Comparison of ENCODE assay signal across 8 cellular contexts in the genomic region with DNA sequence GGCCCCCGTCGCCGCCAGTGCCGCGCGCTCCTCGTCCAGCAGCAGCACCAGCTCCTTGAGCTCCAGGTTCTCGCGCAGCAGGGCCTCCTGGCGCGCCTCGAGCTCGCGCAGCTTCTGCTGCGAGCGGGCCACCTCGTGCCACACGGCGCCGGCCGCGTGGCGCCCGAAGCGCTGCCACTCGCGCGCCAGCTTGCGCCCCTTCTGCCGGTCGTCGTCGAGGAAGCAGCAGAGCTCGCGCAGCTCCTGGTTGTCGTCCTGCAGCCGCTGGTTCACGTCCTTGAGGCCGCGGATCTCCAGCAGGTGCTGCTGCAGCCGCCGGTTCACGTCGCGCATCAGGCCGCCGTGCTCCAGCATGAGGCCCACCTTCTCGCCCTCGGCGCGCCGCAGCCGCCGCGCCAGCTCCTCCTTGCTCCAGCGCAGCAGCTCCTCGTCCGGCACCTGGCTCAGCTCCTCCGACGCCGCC. TPM values are rescaled to one million over a fixed set of nuclear protein-coding genes. Genes with fewer than 3 reads are reported as not detected.
DNase-seq lines count a peak whose midpoint lies in the region; ATAC-seq, FAIRE-seq and TF ChIP-seq lines count a peak whose summit lies in the region.

No MANE protein-coding gene starts in this region.

- H3K27me3 ChIP-seq in GM12878 (replicated peaks in 1 of 2; ENCODE audit: control insufficient read depth in 2 of 2, insufficient read depth in 2 of 2, low read length in 1 of 2) (no peaks in the 10 kb centered on the region; a peak in 1 of 4 replicates), right lobe of liver (no peaks in the 10 kb centered on the region)

- no peak for TF ChIP-seq CTCF in GM12878 (IDR thresholded peaks at IDR 0.05 in 2 of 3, conservative IDR thresholded peaks at IDR 0.05 in 1 of 3; ENCODE audit: control insufficient read depth in 2 of 3, extremely low read depth in 1 of 3, insufficient read depth in 1 of 3, low read depth in 3 of 3, low read length in 3 of 3)
- TF ChIP-seq CTCF in right lobe of liver (IDR thresholded peaks at IDR 0.05) = no peak
- no peak for TF ChIP-seq CTCF in CD14-positive monocyte (IDR thresholded peaks at IDR 0.05)

- TF ChIP-seq POLR2A in GM12878 (IDR thresholded peaks at IDR 0.05; ENCODE audit: low read depth, low read length) = 0 out of 2 replicates have a peak, but pooled peaks have one; percentile 14
- no peak for TF ChIP-seq POLR2A in right lobe of liver (IDR thresholded peaks at IDR 0.05)

- CTCF ChIA-PET in GM12878 (lab: Yijun Ruan, JAX) = interaction anchor here (0.9 kb wide), 1 partner anchor 9 kb away, joined by 3 read pairs; no protein-coding TSS in a partner anchor

- H3K4me3 Mint-ChIP-seq in CD14-positive monocyte = peak overlapping the region in 1 of 2 donors; percentile 67

- intact Hi-C loops in GM12878 (cut with micrococcal nuclease; ENCODE audit: unreplicated experiment) (no loop called here), right lobe of liver (cut with DNase I) (no loop called here), CD14-positive monocyte (cut with micrococcal nuclease) (no loop called here)

- no TSS peak for BruUV-seq in GM12878 (replicated peaks; lab: Mats Ljungman, UMichigan)

- 59% methylated on average over 25 of the region's 61 CpGs for WGBS in GM12878 (ENCODE audit: insufficient coverage, insufficient replicate concordance, low lambda C conversion rate, missing lambda C conversion rate)
- 20% methylated on average over 9 of the region's 61 CpGs for WGBS in right lobe of liver (ENCODE audit: insufficient coverage, low coverage, low lambda C conversion rate, missing lambda C conversion rate)

- H3K79me2 ChIP-seq in GM12878 (ENCODE audit: control insufficient read depth, insufficient read depth, low read length) = no peaks in the 10 kb centered on the region

- POLR2A ChIA-PET in GM12878 (lab: Charles Lee) = interaction anchor here (1.2 to 2.6 kb wide), 3 partner anchors 9 to 123 kb away, joined by 3 to 10 read pairs (median 6); partner anchors contain the start of genes CCNK and SETD3

- peak overlapping the region; percentile 53; the same call in 1 of the 2 replicates for H2AFZ ChIP-seq in GM12878 (ENCODE audit: control insufficient read depth, low read depth, low read length)

- RAD21 ChIA-PET in GM12878 (lab: Charles Lee; ENCODE audit: unreplicated experiment) = interaction anchor here (1.7 kb wide), 1 partner anchor 9 kb away, joined by 6 read pairs; no protein-coding TSS in a partner anchor

- H3K27ac ChIP-seq in GM12878 (ENCODE audit: control insufficient read depth, insufficient read depth) (no peak overlapping the region), right lobe of liver (peak overlapping the region; percentile 2 to 94 (median 21))

- no peak for TF ChIP-seq RAD21 in GM12878 (IDR thresholded peaks at IDR 0.05; ENCODE audit: insufficient read depth, low read depth, low read length)

- peaks cover 48 to 69% (median 56%) of the 10 kb centered on the region in 3 donors for H3K27me3 Mint-ChIP-seq in CD14-positive monocyte (ENCODE audit: low read depth in 3 of 3)

- 0 out of 2 replicates have a peak overlapping the region, but pooled peaks have one; percentile 36 for H3K4me3 ChIP-seq in GM12878
- peak overlapping the region; percentile 50 to 63 (median 53) for H3K4me3 ChIP-seq in right lobe of liver

- DNase-seq in COLO668 (lab: John Stamatoyannopoulos, UW; ENCODE audit: unreplicated experiment) = peak; percentile 78
- DNase-seq in GM12878 (ENCODE audit: low read depth, low spot score) = no peak
- DNase-seq in right lobe of liver = peak in 1 of 3 donors; percentile 39
- DNase-seq in stimulated activated naive CD4-positive, alpha-beta T cell treated with Interleukin-2 at 50 U/mL for 16 hours (lab: John Stamatoyannopoulos, UW) = peak; percentile 53
- no peak for DNase-seq in CD14-positive monocyte (ENCODE audit: low spot score)

- ATAC-seq in HG02885 (IDR thresholded peaks at IDR 0.05; ENCODE audit: poor library complexity, unreplicated experiment) (peak; percentile 4), SK-N-SH treated with all-trans-retinoic acid at 6 μM for 48 hours (no peak), GM12878 (no peak), right lobe of liver (no peak), HG03439 (IDR thresholded peaks at IDR 0.05; ENCODE audit: unreplicated experiment) (no peak)

- no peaks in the 10 kb centered on the region for H3K9me3 ChIP-seq in GM12878 (replicated peaks; ENCODE audit: control insufficient read depth, insufficient read depth, low read length)
- H3K9me3 ChIP-seq in right lobe of liver = no peaks in the 10 kb centered on the region

- H3K4me1 ChIP-seq in GM12878 (ENCODE audit: control insufficient read depth, insufficient read depth, low read length) = peaks cover 11% of the 10 kb centered on the region; the same call in 1 of the 2 replicates
- H3K4me1 ChIP-seq in right lobe of liver = peaks cover 0 to 39% (median 21%) of the 10 kb centered on the region in 4 donors

- no peaks in the 10 kb centered on the region for H3K36me3 Mint-ChIP-seq in CD14-positive monocyte

- no peaks in the 10 kb centered on the region for H4K20me1 ChIP-seq in GM12878 (ENCODE audit: control insufficient read depth, insufficient read depth)

- in situ Hi-C loops in GM12878 (cut with MboI) = no loop called here

- peaks cover 0 to 9% (median 2%) of the 10 kb centered on the region in 7 donors for H3K9me3 Mint-ChIP-seq in CD14-positive monocyte

- peaks cover 7% of the 10 kb centered on the region for H3K4me1 Mint-ChIP-seq in CD14-positive monocyte

- peak overlapping the region; percentile 69; the same call in 1 of the 2 replicates for H3K4me2 ChIP-seq in GM12878 (ENCODE audit: control insufficient read depth, insufficient read depth)

- no peak overlapping the region for H3K27ac Mint-ChIP-seq in CD14-positive monocyte

- TF ChIP-seq EP300 in GM12878 (IDR thresholded peaks at IDR 0.05; ENCODE audit: borderline replicate concordance in 1 of 2, control insufficient read depth in 1 of 2, low read depth in 2 of 2, low read length in 2 of 2) = no peak

- H3K36me3 ChIP-seq in GM12878 (ENCODE audit: control insufficient read depth in 2 of 2, insufficient read depth in 2 of 2, low read length in 1 of 2) (no peaks in the 10 kb centered on the region), right lobe of liver (no peaks in the 10 kb centered on the region)

- FAIRE-seq in GM12878 (lab: Jason Lieb, UNC) = no peak

- H3K9ac ChIP-seq in GM12878 (ENCODE audit: control insufficient read depth, insufficient read depth, low read length) = no peak overlapping the region

- SMC1A ChIA-PET in GM12878 (lab: Charles Lee; ENCODE audit: uncharacterized antibody, unreplicated experiment) = no interaction called here

TF ChIP-seq in SK-N-SH treated with all-trans-retinoic acid at 6 μM for 48 hours, 23 proteins besides CTCF, POLR2A, EP300 and RAD21 (continues in another document):
- TF ChIP-seq ESRRG (CRISPR knock-in tag; IDR thresholded peaks at IDR 0.05) = no peak
- TF ChIP-seq ZNF70 (CRISPR knock-in tag; IDR thresholded peaks at IDR 0.05) = 0 out of 2 replicates have a peak, but pooled peaks have one; percentile 13
- TF ChIP-seq ZFP3 (CRISPR knock-in tag; IDR thresholded peaks at IDR 0.05) = 0 out of 2 replicates have a peak, but pooled peaks have one; percentile 49

RNA-seq across cellular contexts. Expression of gene CCDC85C, which starts 0.5 kb away (rescaled TPM):
- 3.0 and 3.1 TPM in 2 replicates for total RNA-seq in GM12878 (2013; cell fraction: nucleolus; rRNA removed)
- total RNA-seq in GM12878 (2014; rRNA removed) (1.6 and 2.1 TPM in 2 replicates), GM12878 (2014; rRNA removed; fragmentation: Illumina TruSeq; extraction: Trizol) (0.92 and 0.94 TPM in 2 replicates), GM12878 (2021) (3.0 and 3.4 TPM in 2 replicates), right lobe of liver (10 to 100 TPM; 13.6 to 32.8 (median 21.8) TPM)
- 1.0 TPM for polyA plus RNA-seq in GM12878 (2011; ENCODE audit: low read depth)
- polyA plus RNA-seq in GM12878 (2011; rRNA removed) (2.1 and 3.6 TPM in 2 replicates), GM12878 (2014; fragmentation: Illumina TruSeq; extraction: Trizol) (0.68 and 1.2 TPM in 2 replicates), GM12878 (2014; fragmentation: Nextera tagmentation; extraction: Ambion mirVana) (under 1 TPM; 0.03 to 0.07 TPM), GM12878 (2014; rRNA removed) (1.8 and 2.9 TPM in 2 replicates), GM12878 (2016; fragmentation: Nextera tagmentation; extraction: Ambion mirVana) (under 1 TPM; 0.15 to 0.19 TPM), CD14-positive monocyte (under 1 TPM in 1 of 2 donors, not detected in 1; 0.03 TPM)
- 5.1 and 6.1 TPM in 2 replicates for polyA plus RNA-seq in GM12878 (2011; cell fraction: cytosol; rRNA removed)
- polyA plus RNA-seq in GM12878 (2011; cell fraction: nucleus; rRNA removed) = 6.0 and 6.8 TPM in 2 replicates
- 1.3 and 1.5 TPM in 2 replicates for polyA plus RNA-seq in GM12878 (2012)
- 2.9 and 8.9 TPM in 2 replicates for polyA minus RNA-seq in GM12878 (2011; rRNA and poly(A)+ RNA removed)
- polyA minus RNA-seq in GM12878 (2011; cell fraction: cytosol; rRNA and poly(A)+ RNA removed) = 6.1 and 7.9 TPM in 2 replicates
- polyA minus RNA-seq in GM12878 (2011; cell fraction: nucleus; rRNA and poly(A)+ RNA removed) = 1.2 and 2.1 TPM in 2 replicates

RNA-seq across cellular contexts. Expression of gene HHIPL1, which starts 41.4 kb away (rescaled TPM):
- total RNA-seq in GM12878 (2013; cell fraction: nucleolus; rRNA removed) = 1.0 and 1.5 TPM in 2 replicates
- total RNA-seq in GM12878 (2014; rRNA removed) (not detected in 2 replicates), GM12878 (2014; rRNA removed; fragmentation: Illumina TruSeq; extraction: Trizol) (not detected in 2 replicates), GM12878 (2021) (not detected in 2 replicates), right lobe of liver (1 to 10 TPM in 1 of 6 experiments, under 1 TPM in 5; 0.43 to 1.4 (median 0.66) TPM)
- polyA plus RNA-seq in GM12878 (2011; ENCODE audit: low read depth) = not detected
- polyA plus RNA-seq in GM12878 (2011; rRNA removed) (0.03 TPM in 1 of 2 replicates, not detected in the other), GM12878 (2014; fragmentation: Illumina TruSeq; extraction: Trizol) (not detected in 2 replicates), GM12878 (2014; fragmentation: Nextera tagmentation; extraction: Ambion mirVana) (not detected), GM12878 (2014; rRNA removed) (not detected in 2 replicates), GM12878 (2016; fragmentation: Nextera tagmentation; extraction: Ambion mirVana) (under 1 TPM in 1 of 2 experiments, not detected in 1; 0.09 TPM), CD14-positive monocyte (not detected)
- polyA plus RNA-seq in GM12878 (2011; cell fraction: cytosol; rRNA removed) = 0.03 TPM in 2 replicates
- polyA plus RNA-seq in GM12878 (2011; cell fraction: nucleus; rRNA removed) = 0.07 and 0.09 TPM in 2 replicates
- polyA plus RNA-seq in GM12878 (2012) = 0.03 TPM in 1 of 2 replicates, not detected in the other
- polyA minus RNA-seq in GM12878 (2011; rRNA and poly(A)+ RNA removed) = 0.10 TPM in 1 of 2 replicates, not detected in the other
- polyA minus RNA-seq in GM12878 (2011; cell fraction: cytosol; rRNA and poly(A)+ RNA removed) = not detected in 2 replicates
- polyA minus RNA-seq in GM12878 (2011; cell fraction: nucleus; rRNA and poly(A)+ RNA removed) = 0.10 and 0.12 TPM in 2 replicates

Comparison
In these comparisons a context has a peak if more than half of its experiments do, and no peak if none do; other contexts are left out.
1. DNase-seq: peak in COLO668 (single experiment) and stimulated activated naive CD4-positive, alpha-beta T cell treated with Interleukin-2 at 50 U/mL for 16 hours (single experiment); none in GM12878 (single experiment) and CD14-positive monocyte (single experiment).